Comparison of ENCODE assay signal across 10 cellular contexts in genomic region chr15:88630141-88630721, GRCh38. TPM values are rescaled to one million over a fixed set of nuclear protein-coding genes. Genes with fewer than 3 reads are reported as not detected.
DNase-seq lines count a peak whose midpoint lies in the region; ATAC-seq and TF ChIP-seq lines count a peak whose summit lies in the region.
"Had no signal": no experiment of that assay in that cellular context is flagged by ENCODE, and none has a peak within 500 bp of the region (broad histone marks: within the 10 kb centered on the region; RNA-seq: fewer than 3 reads in every experiment).

No MANE protein-coding gene starts in this region.

- CTCF ChIA-PET in Panc1 (lab: Charles Lee): no interaction called here

- H3K27me3 ChIP-seq in Panc1 (ENCODE audit: control insufficient read depth, insufficient read depth, low read length) (no peaks in the 10 kb centered on the region), psoas muscle (ENCODE audit: insufficient read depth in 3 of 3, low read length in 2 of 3) (no peaks in the 10 kb centered on the region)

- H3K36me3 ChIP-seq in Panc1 (ENCODE audit: control insufficient read depth, insufficient read depth, low read length) (peaks cover 19% of the 10 kb centered on the region), psoas muscle (ENCODE audit: insufficient read depth in 1 of 2, low read depth in 1 of 2) (peaks cover 9 to 63% of the 10 kb centered on the region in 2 donors)

- POLR2A ChIA-PET in Panc1 (lab: Charles Lee): no interaction called here

- DNase-seq in EH (ENCODE audit: low read depth) (peak; percentile 26), Panc1 (ENCODE audit: low read depth, low spot score) (no peak), epithelial cell of esophagus (ENCODE audit: low read depth) (peak; percentile 47), psoas muscle (no peak), NCI-H2227 (lab: John Stamatoyannopoulos, UW; ENCODE audit: unreplicated experiment) (no peak), SIG-M5 (lab: John Stamatoyannopoulos, UW) (no peak)
- DNase-seq: activated T-cell treated with anti-CD3 and anti-CD28 coated beads, Interleukin-2, amount 50 U/mL, for 48 hours; stimulated activated CD4-positive, alpha-beta T cell treated with anti-CD3 and anti-CD28 coated beads, Interleukin-4, amount 100 ng/mL, for 1 hour had no signal

- BruUV-seq in Panc1 (replicated peaks; lab: Mats Ljungman, UMichigan): no TSS peak

- ATAC-seq in Panc1: peak; percentile 37
- ATAC-seq in psoas muscle: peak; percentile 45 to 53 (median 46)
- ATAC-seq in HG02798 (IDR thresholded peaks at IDR 0.05; ENCODE audit: poor library complexity, unreplicated experiment): no peak
- ATAC-seq in HG03442 (IDR thresholded peaks at IDR 0.05; ENCODE audit: unreplicated experiment): no peak

- 67 to 70% (median 69%) methylated on average over 7 to 9 of the region's 9 CpGs for WGBS in psoas muscle, 3 donors

- H3K4me3 ChIP-seq in Panc1 (ENCODE audit: low read depth in 2 of 2, low read length in 2 of 2) (no peak overlapping the region), epithelial cell of esophagus (ENCODE audit: low read length) (no peak overlapping the region), psoas muscle (no peak overlapping the region)

- intact Hi-C loops in Panc1 (cut with micrococcal nuclease; ENCODE audit: unreplicated experiment): no loop called here
- intact Hi-C loops in psoas muscle (cut with DNase I): no loop called here

- in situ Hi-C loops in Panc1 (cut with HindIII; ENCODE audit: low pct_unique_long_range_greater_than_20kb, low sequenced_read_pairs): no loop called here

- no peaks in the 10 kb centered on the region; the same call in none of the 2 replicates for H3K4me1 ChIP-seq in Panc1 (ENCODE audit: control insufficient read depth, insufficient read depth, low read length)
- peaks cover 24% of the 10 kb centered on the region for H3K4me1 ChIP-seq in psoas muscle

- TF ChIP-seq CTCF in Panc1 (IDR thresholded peaks at IDR 0.05) (no peak), epithelial cell of esophagus (IDR thresholded peaks at IDR 0.05; ENCODE audit: insufficient read depth, low read depth, low read length, missing control alignments) (no peak), psoas muscle (IDR thresholded peaks at IDR 0.05) (no peak)

- no peak overlapping the region for H3K27ac ChIP-seq in Panc1 (ENCODE audit: low read length)
- H3K27ac ChIP-seq in psoas muscle: peak overlapping the region; percentile 6

- H3K9me3 ChIP-seq in Panc1 (ENCODE audit: control insufficient read depth, insufficient read depth, low read depth, low read length) (no peaks in the 10 kb centered on the region), psoas muscle (no peaks in the 10 kb centered on the region)

RNA-seq across cellular contexts. Expression of gene ISG20, which starts 8.6 kb away (rescaled TPM):
- 14.9 TPM for total RNA-seq in Panc1 (2021; ENCODE audit: unreplicated experiment)
- polyA plus RNA-seq in Panc1 (2012; ENCODE audit: insufficient read length): 14.9 TPM
- 1 to 10 TPM; 2.5 to 5.0 (median 3.3) TPM for total RNA-seq in psoas muscle
- 1 to 10 TPM; 1.1 to 7.4 (median 5.7) TPM for polyA plus RNA-seq in psoas muscle

RNA-seq across cellular contexts. Expression of gene AEN, which starts 9.1 kb away (rescaled TPM):
- total RNA-seq in Panc1 (2021; ENCODE audit: unreplicated experiment) (38.7 TPM), psoas muscle (10 to 100 TPM; 10.1 to 46.6 (median 27.8) TPM)
- polyA plus RNA-seq in Panc1 (2012; ENCODE audit: insufficient read length): 15.9 TPM
- polyA plus RNA-seq in psoas muscle: 10 to 100 TPM; 25.6 to 35.2 (median 32.2) TPM

Comparison
In these comparisons a context has a peak if more than half of its experiments do, and no peak if none do; other contexts are left out.
1. DNase-seq: peak in EH (single experiment) and epithelial cell of esophagus (single experiment); none in Panc1 (single experiment), psoas muscle (0 of 2), NCI-H2227 (single experiment) and SIG-M5 (single experiment).
2. ATAC-seq: peak in Panc1 (single experiment) and psoas muscle (4 of 4); none in HG02798 (single experiment) and HG03442 (single experiment).